Comparison of ENCODE assay signal across 1 cellular context in genomic region chr19:5828661-5829566, GRCh38.
A peak's percentile ranks its signal among the peaks of the same experiment; 100 is the strongest.
TF ChIP-seq lines count a peak whose summit lies in the region.

No MANE protein-coding gene starts in this region.

TF ChIP-seq in H1, 55 proteins besides CTCF, POLR2A, EP300 and RAD21:
- no peak for TF ChIP-seq MAX (IDR thresholded peaks at IDR 0.05)
- TF ChIP-seq HDAC2 (IDR thresholded peaks at IDR 0.05; ENCODE audit: borderline replicate concordance in 1 of 2, low read depth in 2 of 2, low read length in 2 of 2): peak in 1 of 2 experiments; percentile 52; a peak in 1 of 4 replicates
- TF ChIP-seq KDM4A (IDR thresholded peaks at IDR 0.05; ENCODE audit: low read depth, low read length, severe bottlenecking): peak; percentile 1
- no peak for TF ChIP-seq CEBPB (IDR thresholded peaks at IDR 0.05; ENCODE audit: low read depth, low read length)
- no peak for TF ChIP-seq EZH2 (IDR thresholded peaks at IDR 0.05; ENCODE audit: low read depth, low read length, severe bottlenecking)
- TF ChIP-seq YY1 (IDR thresholded peaks at IDR 0.05; ENCODE audit: low read depth, low read length): no peak
